ENCODE assay signal across 4 cellular contexts in genomic region chr5:161009817-161010216, GRCh38.
"Had no signal": no experiment of that assay in that cellular context is flagged by ENCODE, and none has a peak within 500 bp of the region (broad histone marks: within the 10 kb centered on the region; RNA-seq: fewer than 3 reads in every experiment).

No MANE protein-coding gene starts in this region.

- H3K27ac ChIP-seq: HL-60, KMS-11 had no signal

- ATAC-seq: HepG2, K562 had no signal

- H3K4me3 ChIP-seq: K562 had no signal
